12 cellular contexts compared by ENCODE assay signal in genomic region chr17:17810374-17811248, GRCh38. TPM values are rescaled to one million over a fixed set of nuclear protein-coding genes. Genes with fewer than 3 reads are reported as not detected.
DNase-seq lines count a peak whose midpoint lies in the region; ATAC-seq, FAIRE-seq and TF ChIP-seq lines count a peak whose summit lies in the region.
"Had no signal": no experiment of that assay in that cellular context is flagged by ENCODE, and none has a peak within 500 bp of the region (broad histone marks: within the 10 kb centered on the region; RNA-seq: fewer than 3 reads in every experiment).

No MANE protein-coding gene starts in this region.

- TSS peak; percentile 55 for BruUV-seq in Calu3 (replicated peaks; lab: Mats Ljungman, UMichigan)

- H3K27me3 Mint-ChIP-seq in Calu3 (ENCODE audit: unreplicated experiment): no peaks in the 10 kb centered on the region
- peaks cover 48% of the 10 kb centered on the region for H3K27me3 Mint-ChIP-seq in glutamatergic neuron (ENCODE audit: unreplicated experiment)
- H3K27me3 Mint-ChIP-seq: activated naive CD8-positive, alpha-beta T cell treated with anti-CD3 and anti-CD28 coated beads, Interleukin-2, amount 10 ng/mL, durations not matched to agents 7 days and 5 days had no signal

- H3K27ac Mint-ChIP-seq in Calu3 (ENCODE audit: unreplicated experiment) (peak overlapping the region; percentile 56), glutamatergic neuron (ENCODE audit: unreplicated experiment) (peak overlapping the region; percentile 70)

- no peak for TF ChIP-seq CTCF in Calu3 (IDR thresholded peaks at IDR 0.05; ENCODE audit: unreplicated experiment)
- TF ChIP-seq CTCF in glutamatergic neuron (IDR thresholded peaks at IDR 0.05; ENCODE audit: partially characterized antibody, unreplicated experiment): no peak
- TF ChIP-seq CTCF in omental fat pad (IDR thresholded peaks at IDR 0.05): no peak

- no peak overlapping the region for H3K4me3 Mint-ChIP-seq in Calu3 (ENCODE audit: low read depth, unreplicated experiment)
- peak overlapping the region; percentile 74 for H3K4me3 Mint-ChIP-seq in glutamatergic neuron (ENCODE audit: unreplicated experiment)

- no peaks in the 10 kb centered on the region for H3K9me3 Mint-ChIP-seq in Calu3 (ENCODE audit: low read depth, unreplicated experiment)
- peaks cover 39% of the 10 kb centered on the region for H3K9me3 Mint-ChIP-seq in glutamatergic neuron (ENCODE audit: unreplicated experiment)
- H3K9me3 Mint-ChIP-seq: activated naive CD8-positive, alpha-beta T cell treated with anti-CD3 and anti-CD28 coated beads, Interleukin-2, amount 10 ng/mL, durations not matched to agents 7 days and 5 days had no signal

- DNase-seq in Calu3 (no peak), adipocyte (ENCODE audit: low read depth) (no peak), glutamatergic neuron (peak; percentile 67), omental fat pad (ENCODE audit: low spot score) (no peak), GM19239 (ENCODE audit: insufficient read length, low spot score) (no peak), amniotic stem cell (lab: John Stamatoyannopoulos, UW) (no peak)
- DNase-seq in stimulated activated CD4-positive, alpha-beta T cell treated with anti-CD3 and anti-CD28 coated beads, Interleukin-4, amount 100 ng/mL, for 4 hours: no peak
- no peak for DNase-seq in stimulated activated CD4-positive, alpha-beta T cell treated with anti-CD3 and anti-CD28 coated beads, Interleukin-12 subunit alpha, Interleukin-12 subunit beta, amount 100 ng/mL, for 4 hours
- DNase-seq: activated naive CD8-positive, alpha-beta T cell treated with anti-CD3 and anti-CD28 coated beads, Interleukin-2, amount 10 ng/mL, durations not matched to agents 7 days and 5 days had no signal

- H3K27me3 ChIP-seq in adipocyte (replicated peaks; ENCODE audit: control insufficient read depth, insufficient read depth, low read length): no peaks in the 10 kb centered on the region
- H3K27me3 ChIP-seq: BLaER1 treated with 17β-estradiol and CSF1 and Interleukin-3, amounts not matched to agents 10 nM and 100 nM had no signal

- intact Hi-C loops in Calu3 (cut with micrococcal nuclease; ENCODE audit: unreplicated experiment): loop anchor here (10.0 kb wide), 1 partner anchor 54 kb away; no protein-coding TSS in a partner anchor

- H3K36me3 Mint-ChIP-seq in Calu3 (ENCODE audit: insufficient read depth, unreplicated experiment) (peaks cover 72% of the 10 kb centered on the region), glutamatergic neuron (ENCODE audit: unreplicated experiment) (peaks cover 7% of the 10 kb centered on the region)

- H3K9me3 ChIP-seq in adipocyte (ENCODE audit: control insufficient read depth, low read length): no peaks in the 10 kb centered on the region
- H3K9me3 ChIP-seq: BLaER1 treated with 17β-estradiol and CSF1 and Interleukin-3, amounts not matched to agents 10 nM and 100 nM had no signal

- CTCF ChIA-PET in Calu3 (lab: Charles Lee): interaction anchor here (0.6 kb wide), 1 partner anchor 52 kb away, joined by 3 read pairs; no protein-coding TSS in a partner anchor

- no peak for FAIRE-seq in GM19239 (lab: Jason Lieb, UNC)
- FAIRE-seq: GM18507 had no signal

- peaks cover 19% of the 10 kb centered on the region for H3K4me1 ChIP-seq in adipocyte (ENCODE audit: control insufficient read depth, insufficient read depth, low read length)

- ATAC-seq in omental fat pad (ENCODE audit: low FRiP score): peak; percentile 18

- peak overlapping the region; percentile 68 for H3K9ac ChIP-seq in adipocyte (ENCODE audit: low read length)

- peak overlapping the region; percentile 65 for H3K4me3 ChIP-seq in adipocyte (ENCODE audit: low read length)
- H3K4me3 ChIP-seq: BLaER1 treated with 17β-estradiol and CSF1 and Interleukin-3, amounts not matched to agents 10 nM and 100 nM; lung had no signal

- peaks cover 46% of the 10 kb centered on the region for H3K36me3 ChIP-seq in adipocyte (ENCODE audit: control insufficient read depth, insufficient read depth, low read length, severe bottlenecking)

- peaks cover 7% of the 10 kb centered on the region for H3K4me1 Mint-ChIP-seq in Calu3 (ENCODE audit: low read depth, unreplicated experiment)
- H3K4me1 Mint-ChIP-seq in glutamatergic neuron (ENCODE audit: low read depth, unreplicated experiment): peaks cover 22% of the 10 kb centered on the region

RNA-seq across cellular contexts. Expression of gene SREBF1, which starts 26.2 kb away (rescaled TPM):
- total RNA-seq in Calu3 (2022) (104 and 110 TPM in 2 replicates), glutamatergic neuron (ENCODE audit: unreplicated experiment) (365 TPM), omental fat pad (100 to 1,000 TPM in 1 of 4 donors, 10 to 100 TPM in 3; 18.5 to 118 (median 31.2) TPM)
